Comparison of ENCODE assay signal across 8 cellular contexts in the genomic region with DNA sequence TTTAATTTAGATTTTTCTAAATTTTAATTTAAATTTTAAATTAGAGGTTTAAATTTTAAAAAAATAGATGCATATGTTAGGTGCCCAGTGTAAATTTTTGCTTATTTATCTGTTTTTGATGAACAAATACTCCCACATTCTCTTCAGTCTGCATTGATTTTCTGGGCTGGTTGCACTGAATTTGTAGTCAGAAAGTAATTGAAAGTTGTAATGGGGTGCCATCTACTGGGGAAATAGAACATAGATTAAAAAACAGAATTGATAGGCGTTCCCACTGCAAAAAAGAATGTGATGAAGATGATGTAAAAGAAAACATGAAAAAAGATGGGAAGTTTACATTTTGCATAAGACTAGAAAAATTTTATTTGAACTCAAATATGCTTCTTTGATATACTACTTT. TPM values are rescaled to one million over a fixed set of nuclear protein-coding genes. Genes with fewer than 3 reads are reported as not detected.
DNase-seq lines count a peak whose midpoint lies in the region; ATAC-seq, FAIRE-seq and TF ChIP-seq lines count a peak whose summit lies in the region.

No MANE protein-coding gene starts in this region.

- no peaks in the 10 kb centered on the region for H3K79me2 ChIP-seq in astrocyte (ENCODE audit: insufficient read depth, low read length)

- H3K4me1 ChIP-seq in astrocyte (ENCODE audit: insufficient read depth, low read length): no peaks in the 10 kb centered on the region

- H3K4me2 ChIP-seq in astrocyte (ENCODE audit: low read length): no peak overlapping the region

- no peak overlapping the region for H3K27ac ChIP-seq in AG04450 (ENCODE audit: low read depth, low read length)
- H3K27ac ChIP-seq in astrocyte (ENCODE audit: low read depth, low read length): no peak overlapping the region

- H3K9me3 ChIP-seq in AG04450 (ENCODE audit: control insufficient read depth, insufficient read depth, low read length) (no peaks in the 10 kb centered on the region), astrocyte (ENCODE audit: insufficient read depth, low read depth, low read length) (no peaks in the 10 kb centered on the region)

- ATAC-seq in GM18867 (IDR thresholded peaks at IDR 0.05; ENCODE audit: unreplicated experiment) (peak; percentile 55), WTC11 (no peak; the same call in 1 of the 2 replicates), GM18502 (IDR thresholded peaks at IDR 0.05; ENCODE audit: poor library complexity, unreplicated experiment) (no peak), HG03139 (IDR thresholded peaks at IDR 0.05; ENCODE audit: unreplicated experiment) (no peak)

- CTCF ChIA-PET in AG04450 (lab: Charles Lee) (no interaction called here), WTC11 (lab: Charles Lee) (no interaction called here)

- no peaks in the 10 kb centered on the region for H3K9me3 Mint-ChIP-seq in astrocyte (ENCODE audit: unreplicated experiment)
- peaks cover 8% of the 10 kb centered on the region; the same call in 1 of the 2 replicates for H3K9me3 Mint-ChIP-seq in WTC11

- no peaks in the 10 kb centered on the region for H4K20me1 ChIP-seq in astrocyte (ENCODE audit: insufficient read depth, low read length)

- H3K36me3 ChIP-seq in astrocyte (ENCODE audit: insufficient read depth, low read length): no peaks in the 10 kb centered on the region

- no peaks in the 10 kb centered on the region for H3K27me3 Mint-ChIP-seq in astrocyte (ENCODE audit: low read depth, unreplicated experiment)
- H3K27me3 Mint-ChIP-seq in WTC11 (ENCODE audit: low read depth): no peaks in the 10 kb centered on the region

- FAIRE-seq in astrocyte (lab: Jason Lieb, UNC): peak; percentile 9

- POLR2A ChIA-PET in AG04450 (lab: Yijun Ruan, JAX) (no interaction called here), WTC11 (lab: Charles Lee) (no interaction called here)

- peak; percentile 10 for DNase-seq in AG04450 (ENCODE audit: low read depth, low spot score)
- peak; percentile 52 for DNase-seq in NCI-H1694 treated with DMSO at 0.1 percent for 48 hours (lab: John Stamatoyannopoulos, UW)
- DNase-seq in astrocyte (ENCODE audit: low read depth): peak; percentile 19
- peak; percentile 53 for DNase-seq in kidney tubule cell (ENCODE audit: low spot score)
- no peak for DNase-seq in WTC11 (ENCODE audit: low spot score)

- TF ChIP-seq CTCF in AG04450 (IDR thresholded peaks at IDR 0.05; ENCODE audit: low read depth, low read length) (peak; percentile 59), astrocyte (IDR thresholded peaks at IDR 0.05; ENCODE audit: insufficient read depth, low read depth, low read length) (peak; percentile 50), WTC11 (IDR thresholded peaks at IDR 0.05) (no peak)

- H3K4me3 Mint-ChIP-seq in astrocyte (ENCODE audit: unreplicated experiment) (no peak overlapping the region), WTC11 (no peak overlapping the region)

- no peak overlapping the region for H2AFZ ChIP-seq in astrocyte (ENCODE audit: low read depth, low read length)

- H3K4me3 ChIP-seq in AG04450 (ENCODE audit: low read depth, low read length): no peak overlapping the region
- no peak overlapping the region for H3K4me3 ChIP-seq in astrocyte (ENCODE audit: insufficient read depth, low read depth, low read length)

- H3K9ac ChIP-seq in astrocyte (ENCODE audit: low read length): no peak overlapping the region

- H3K27me3 ChIP-seq in AG04450 (ENCODE audit: control insufficient read depth, insufficient read depth, low read length) (no peaks in the 10 kb centered on the region), astrocyte (ENCODE audit: insufficient read depth, low read length) (no peaks in the 10 kb centered on the region)

- H3K4me1 Mint-ChIP-seq in astrocyte (ENCODE audit: low read depth, unreplicated experiment): peaks cover 11% of the 10 kb centered on the region
- H3K4me1 Mint-ChIP-seq in WTC11: peaks cover 13% of the 10 kb centered on the region

- H3K27ac Mint-ChIP-seq in astrocyte (ENCODE audit: unreplicated experiment) (no peak overlapping the region), WTC11 (no peak overlapping the region)

- H3K36me3 Mint-ChIP-seq in astrocyte (ENCODE audit: low read depth, unreplicated experiment) (no peaks in the 10 kb centered on the region), WTC11 (peaks cover 8% of the 10 kb centered on the region)

TF ChIP-seq in WTC11, 78 proteins besides CTCF, POLR2A, EP300 and RAD21 (continues in another document):
- TF ChIP-seq ATF1 (CRISPR knock-in tag; IDR thresholded peaks at IDR 0.05): no peak
- no peak for TF ChIP-seq FOXK1 (CRISPR knock-in tag; IDR thresholded peaks at IDR 0.05)
- no peak for TF ChIP-seq ZNF121 (CRISPR knock-in tag; IDR thresholded peaks at IDR 0.05)
- TF ChIP-seq, protein P1, sequence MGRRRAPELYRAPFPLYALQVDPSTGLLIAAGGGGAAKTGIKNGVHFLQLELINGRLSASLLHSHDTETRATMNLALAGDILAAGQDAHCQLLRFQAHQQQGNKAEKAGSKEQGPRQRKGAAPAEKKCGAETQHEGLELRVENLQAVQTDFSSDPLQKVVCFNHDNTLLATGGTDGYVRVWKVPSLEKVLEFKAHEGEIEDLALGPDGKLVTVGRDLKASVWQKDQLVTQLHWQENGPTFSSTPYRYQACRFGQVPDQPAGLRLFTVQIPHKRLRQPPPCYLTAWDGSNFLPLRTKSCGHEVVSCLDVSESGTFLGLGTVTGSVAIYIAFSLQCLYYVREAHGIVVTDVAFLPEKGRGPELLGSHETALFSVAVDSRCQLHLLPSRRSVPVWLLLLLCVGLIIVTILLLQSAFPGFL (CRISPR knock-in tag; IDR thresholded peaks at IDR 0.05; ENCODE audit: borderline replicate concordance): no peak
- TF ChIP-seq GRHL2 (CRISPR knock-in tag; IDR thresholded peaks at IDR 0.05; ENCODE audit: insufficient replicate concordance, severe bottlenecking): no peak
- TF ChIP-seq HMGA2 (CRISPR knock-in tag; IDR thresholded peaks at IDR 0.05): no peak
- TF ChIP-seq, protein P2, sequence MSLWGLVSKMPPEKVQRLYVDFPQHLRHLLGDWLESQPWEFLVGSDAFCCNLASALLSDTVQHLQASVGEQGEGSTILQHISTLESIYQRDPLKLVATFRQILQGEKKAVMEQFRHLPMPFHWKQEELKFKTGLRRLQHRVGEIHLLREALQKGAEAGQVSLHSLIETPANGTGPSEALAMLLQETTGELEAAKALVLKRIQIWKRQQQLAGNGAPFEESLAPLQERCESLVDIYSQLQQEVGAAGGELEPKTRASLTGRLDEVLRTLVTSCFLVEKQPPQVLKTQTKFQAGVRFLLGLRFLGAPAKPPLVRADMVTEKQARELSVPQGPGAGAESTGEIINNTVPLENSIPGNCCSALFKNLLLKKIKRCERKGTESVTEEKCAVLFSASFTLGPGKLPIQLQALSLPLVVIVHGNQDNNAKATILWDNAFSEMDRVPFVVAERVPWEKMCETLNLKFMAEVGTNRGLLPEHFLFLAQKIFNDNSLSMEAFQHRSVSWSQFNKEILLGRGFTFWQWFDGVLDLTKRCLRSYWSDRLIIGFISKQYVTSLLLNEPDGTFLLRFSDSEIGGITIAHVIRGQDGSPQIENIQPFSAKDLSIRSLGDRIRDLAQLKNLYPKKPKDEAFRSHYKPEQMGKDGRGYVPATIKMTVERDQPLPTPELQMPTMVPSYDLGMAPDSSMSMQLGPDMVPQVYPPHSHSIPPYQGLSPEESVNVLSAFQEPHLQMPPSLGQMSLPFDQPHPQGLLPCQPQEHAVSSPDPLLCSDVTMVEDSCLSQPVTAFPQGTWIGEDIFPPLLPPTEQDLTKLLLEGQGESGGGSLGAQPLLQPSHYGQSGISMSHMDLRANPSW (CRISPR knock-in tag; conservative IDR thresholded peaks at IDR 0.05; ENCODE audit: low read depth): no peak
- no peak for TF ChIP-seq TCF7 (CRISPR knock-in tag; IDR thresholded peaks at IDR 0.05; ENCODE audit: low read depth)
- no peak for TF ChIP-seq SMAD4 (CRISPR knock-in tag; IDR thresholded peaks at IDR 0.05)
- TF ChIP-seq PRRX2 (CRISPR knock-in tag; IDR thresholded peaks at IDR 0.05): no peak
- TF ChIP-seq ZNF138 (CRISPR knock-in tag; conservative IDR thresholded peaks at IDR 0.05): no peak
- no peak for TF ChIP-seq NFE2L1 (CRISPR knock-in tag; IDR thresholded peaks at IDR 0.05)
- TF ChIP-seq, protein P3, sequence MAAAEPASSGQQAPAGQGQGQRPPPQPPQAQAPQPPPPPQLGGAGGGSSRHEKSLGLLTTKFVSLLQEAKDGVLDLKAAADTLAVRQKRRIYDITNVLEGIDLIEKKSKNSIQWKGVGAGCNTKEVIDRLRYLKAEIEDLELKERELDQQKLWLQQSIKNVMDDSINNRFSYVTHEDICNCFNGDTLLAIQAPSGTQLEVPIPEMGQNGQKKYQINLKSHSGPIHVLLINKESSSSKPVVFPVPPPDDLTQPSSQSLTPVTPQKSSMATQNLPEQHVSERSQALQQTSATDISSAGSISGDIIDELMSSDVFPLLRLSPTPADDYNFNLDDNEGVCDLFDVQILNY (CRISPR knock-in tag; IDR thresholded peaks at IDR 0.05): no peak
- no peak for TF ChIP-seq CREM (CRISPR knock-in tag; IDR thresholded peaks at IDR 0.05)
- no peak for TF ChIP-seq SOX15 (CRISPR knock-in tag; IDR thresholded peaks at IDR 0.05)
- TF ChIP-seq MYBL2 (CRISPR knock-in tag; IDR thresholded peaks at IDR 0.05): no peak
- TF ChIP-seq ATF6 (CRISPR knock-in tag; IDR thresholded peaks at IDR 0.05): no peak
- no peak for TF ChIP-seq NR2C2 (CRISPR knock-in tag; IDR thresholded peaks at IDR 0.05)

RNA-seq across cellular contexts. Expression of gene CCDC85A, which starts 51.7 kb away (rescaled TPM):
- not detected in 2 replicates for polyA plus RNA-seq in AG04450 (2011; rRNA removed)
- polyA minus RNA-seq in AG04450 (2011; rRNA and poly(A)+ RNA removed): not detected in 2 replicates
- 6.1 and 8.9 TPM in 2 replicates for total RNA-seq in astrocyte
- total RNA-seq in WTC11 (2021): 0.22 to 0.27 TPM (median 0.25 TPM) in 3 replicates
